ENCODE assay signal across 1 cellular context in genomic region chr6:12082368-12082767, GRCh38.
TF ChIP-seq lines count a peak whose summit lies in the region.

No MANE protein-coding gene starts in this region.

TF ChIP-seq in GM12878, 131 proteins besides CTCF, POLR2A, EP300 and RAD21 (continued from another document):
- TF ChIP-seq, protein P1, sequence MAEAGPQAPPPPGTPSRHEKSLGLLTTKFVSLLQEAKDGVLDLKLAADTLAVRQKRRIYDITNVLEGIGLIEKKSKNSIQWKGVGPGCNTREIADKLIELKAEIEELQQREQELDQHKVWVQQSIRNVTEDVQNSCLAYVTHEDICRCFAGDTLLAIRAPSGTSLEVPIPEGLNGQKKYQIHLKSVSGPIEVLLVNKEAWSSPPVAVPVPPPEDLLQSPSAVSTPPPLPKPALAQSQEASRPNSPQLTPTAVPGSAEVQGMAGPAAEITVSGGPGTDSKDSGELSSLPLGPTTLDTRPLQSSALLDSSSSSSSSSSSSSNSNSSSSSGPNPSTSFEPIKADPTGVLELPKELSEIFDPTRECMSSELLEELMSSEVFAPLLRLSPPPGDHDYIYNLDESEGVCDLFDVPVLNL (IDR thresholded peaks at IDR 0.05; ENCODE audit: low read depth, low read length) = no peak
- TF ChIP-seq KDM1A (IDR thresholded peaks at IDR 0.05; ENCODE audit: borderline replicate concordance) (no peak), RELB (IDR thresholded peaks at IDR 0.05; ENCODE audit: low read depth) (no peak), HDAC2 (IDR thresholded peaks at IDR 0.05) (no peak), ETV6 (conservative IDR thresholded peaks at IDR 0.05 in 1 of 2, IDR thresholded peaks at IDR 0.05 in 1 of 2; ENCODE audit: borderline replicate concordance in 1 of 2, low read depth in 1 of 2) (no peak), ZNF24 (IDR thresholded peaks at IDR 0.05) (no peak)
- TF ChIP-seq, protein P2, sequence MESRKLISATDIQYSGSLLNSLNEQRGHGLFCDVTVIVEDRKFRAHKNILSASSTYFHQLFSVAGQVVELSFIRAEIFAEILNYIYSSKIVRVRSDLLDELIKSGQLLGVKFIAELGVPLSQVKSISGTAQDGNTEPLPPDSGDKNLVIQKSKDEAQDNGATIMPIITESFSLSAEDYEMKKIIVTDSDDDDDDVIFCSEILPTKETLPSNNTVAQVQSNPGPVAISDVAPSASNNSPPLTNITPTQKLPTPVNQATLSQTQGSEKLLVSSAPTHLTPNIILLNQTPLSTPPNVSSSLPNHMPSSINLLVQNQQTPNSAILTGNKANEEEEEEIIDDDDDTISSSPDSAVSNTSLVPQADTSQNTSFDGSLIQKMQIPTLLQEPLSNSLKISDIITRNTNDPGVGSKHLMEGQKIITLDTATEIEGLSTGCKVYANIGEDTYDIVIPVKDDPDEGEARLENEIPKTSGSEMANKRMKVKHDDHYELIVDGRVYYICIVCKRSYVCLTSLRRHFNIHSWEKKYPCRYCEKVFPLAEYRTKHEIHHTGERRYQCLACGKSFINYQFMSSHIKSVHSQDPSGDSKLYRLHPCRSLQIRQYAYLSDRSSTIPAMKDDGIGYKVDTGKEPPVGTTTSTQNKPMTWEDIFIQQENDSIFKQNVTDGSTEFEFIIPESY (IDR thresholded peaks at IDR 0.05) = no peak
